ENCODE assay signal across 1 cellular context in the genomic region with DNA sequence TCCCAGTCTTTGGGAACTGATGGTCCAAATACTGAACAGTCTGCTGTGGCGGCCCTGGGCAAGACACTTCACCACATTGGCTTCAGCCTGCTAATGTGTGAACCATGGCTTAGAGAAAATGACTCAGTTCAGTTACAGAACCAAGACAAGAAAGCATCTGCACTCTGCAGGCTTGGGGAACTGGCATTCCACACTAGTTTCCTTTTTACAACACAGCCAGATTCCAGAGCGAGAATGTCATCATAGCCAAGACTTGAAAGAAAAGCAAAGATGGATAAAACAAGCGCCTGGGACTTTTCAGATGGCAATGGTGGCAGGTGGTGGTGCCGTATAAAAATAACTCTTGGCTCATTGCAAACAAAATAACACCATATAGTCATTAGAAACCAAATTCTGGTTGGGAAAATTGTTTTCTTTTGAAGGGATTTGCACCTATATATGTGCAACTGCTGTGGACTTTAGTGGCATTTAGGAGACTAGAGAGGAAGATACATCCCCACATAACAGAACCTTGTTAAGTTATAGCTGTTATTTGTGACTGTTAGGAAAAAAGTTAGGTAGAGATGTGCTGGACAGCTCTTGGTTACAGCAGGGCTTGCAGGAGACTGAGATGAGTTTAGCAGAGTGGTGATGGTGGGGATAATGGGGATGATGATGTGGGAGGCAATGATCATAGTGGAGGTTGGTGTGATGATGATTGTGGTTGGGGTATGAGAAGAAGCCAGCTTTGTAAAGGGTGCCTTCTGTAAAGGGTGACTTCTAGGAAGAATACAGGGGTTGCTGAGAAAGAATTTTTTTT.
TF ChIP-seq lines count a peak whose summit lies in the region.

No MANE protein-coding gene starts in this region.

TF ChIP-seq in IMR-90, 13 proteins besides CTCF, POLR2A, EP300 and RAD21 (continued from another document):
- TF ChIP-seq MXI1 (IDR thresholded peaks at IDR 0.05; ENCODE audit: borderline replicate concordance, low read depth, low read length), result no peak
- no peak for TF ChIP-seq RFX5 (IDR thresholded peaks at IDR 0.05; ENCODE audit: low read depth, low read length)
- no peak for TF ChIP-seq MAZ (IDR thresholded peaks at IDR 0.05; ENCODE audit: borderline replicate concordance, low read depth, low read length)
- TF ChIP-seq SMC3 (IDR thresholded peaks at IDR 0.05; ENCODE audit: low read depth, low read length), result no peak
- TF ChIP-seq RCOR1 (IDR thresholded peaks at IDR 0.05; ENCODE audit: insufficient replicate concordance, low read length), result no peak
- TF ChIP-seq USF2 (IDR thresholded peaks at IDR 0.05; ENCODE audit: low read depth, low read length), result no peak
- no peak for TF ChIP-seq CHD1 (IDR thresholded peaks at IDR 0.05; ENCODE audit: low read depth, low read length)
- TF ChIP-seq NFE2L2 (IDR thresholded peaks at IDR 0.05; ENCODE audit: low read depth, low read length), result no peak
- TF ChIP-seq BHLHE40 (IDR thresholded peaks at IDR 0.05; ENCODE audit: low read depth, low read length), result no peak
- 0 out of 2 replicates have a peak, but pooled peaks have one; percentile 28 for TF ChIP-seq FOS (IDR thresholded peaks at IDR 0.05; ENCODE audit: low read depth, low read length)
